In the genomic region with DNA sequence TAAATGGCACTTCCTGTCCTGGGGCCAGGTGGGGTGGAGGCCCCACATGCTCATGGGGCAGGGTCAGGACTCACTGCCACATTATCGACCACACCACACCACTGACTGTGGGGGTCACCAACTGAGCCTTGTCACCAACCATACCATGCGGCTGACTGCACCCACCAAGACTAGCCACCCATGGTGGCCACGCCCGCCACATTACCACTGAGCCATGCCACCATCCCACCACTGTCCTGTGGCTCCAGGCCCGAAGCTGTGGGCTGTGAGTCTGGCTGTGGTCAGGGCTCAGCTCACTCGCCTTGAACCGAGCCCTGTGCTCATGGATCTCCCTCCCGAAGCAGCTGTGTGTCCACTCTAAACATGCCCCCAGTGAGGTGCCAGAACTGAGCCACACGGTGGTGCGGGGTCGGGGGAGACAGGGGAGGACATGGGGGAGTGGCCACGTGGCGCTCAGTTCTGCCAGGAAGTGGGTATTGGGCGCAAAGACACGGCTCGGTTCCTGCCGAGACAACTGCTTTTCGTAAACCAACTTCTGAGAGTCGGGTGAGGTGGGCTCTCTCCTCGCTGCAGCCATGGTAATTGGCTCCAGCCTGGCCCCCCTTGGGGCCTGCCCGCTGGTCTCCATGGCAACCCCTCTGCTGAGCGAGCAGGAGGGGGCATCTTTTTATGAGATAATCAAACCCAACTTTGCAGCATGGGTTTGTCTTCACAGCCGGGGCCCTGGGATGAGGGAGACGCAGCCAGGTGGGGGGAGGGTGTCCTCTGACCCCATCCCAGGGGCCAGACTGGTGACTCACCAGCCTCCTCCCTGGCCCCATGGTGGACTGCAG, we compare ENCODE assay signal across 10 cellular contexts. TPM values are rescaled to one million over a fixed set of nuclear protein-coding genes. Genes with fewer than 3 reads are reported as not detected.
DNase-seq lines count a peak whose midpoint lies in the region; ATAC-seq and TF ChIP-seq lines count a peak whose summit lies in the region.
"Had no signal": no experiment of that assay in that cellular context is flagged by ENCODE, and none has a peak within 500 bp of the region (broad histone marks: within the 10 kb centered on the region; RNA-seq: fewer than 3 reads in every experiment).

No MANE protein-coding gene starts in this region.

- POLR2A ChIA-PET in CD8-positive, alpha-beta T cell (lab: Charles Lee) = interaction anchor here (0.9 kb wide), 1 partner anchor 88 kb away, joined by 3 read pairs; no protein-coding TSS in a partner anchor

- H3K4me1 ChIP-seq in CD8-positive, alpha-beta T cell (ENCODE audit: insufficient read depth, low read length) = peaks cover 74% of the 10 kb centered on the region
- H3K4me1 ChIP-seq in mucosa of descending colon (ENCODE audit: low read depth) = peaks cover 8% of the 10 kb centered on the region

- peak; percentile 76 for ATAC-seq in CD8-positive, alpha-beta T cell
- ATAC-seq in mucosa of descending colon (peak; percentile 42), GM19023 (IDR thresholded peaks at IDR 0.05; ENCODE audit: unreplicated experiment) (no peak), GM19324 (IDR thresholded peaks at IDR 0.05; ENCODE audit: low FRiP score, unreplicated experiment) (no peak), HG02588 (IDR thresholded peaks at IDR 0.05; ENCODE audit: unreplicated experiment) (no peak)

- no peaks in the 10 kb centered on the region for H3K27me3 Mint-ChIP-seq in CD8-positive, alpha-beta T cell (ENCODE audit: low read depth)

- DNase-seq in CD8-positive, alpha-beta T cell = peak; percentile 35 to 90 (median 71)
- DNase-seq in NCI-H69 (lab: John Stamatoyannopoulos, UW) (peak; percentile 94), activated T-helper 1 cell treated with Interleukin-2 at 50 U/mL for 16 hours (ENCODE audit: low read depth) (peak; percentile 44), mucosa of descending colon (no peak), NCI-H1048 (lab: John Stamatoyannopoulos, UW) (no peak)
- DNase-seq: adrenal gland, NCI-H446 had no signal

- peak overlapping the region; percentile 28 for H3K4me3 ChIP-seq in CD8-positive, alpha-beta T cell (ENCODE audit: low read depth, low read length)
- H3K4me3 ChIP-seq in mucosa of descending colon = no peak overlapping the region
- H3K4me3 ChIP-seq: adrenal gland had no signal

- no peaks in the 10 kb centered on the region for H3K36me3 Mint-ChIP-seq in CD8-positive, alpha-beta T cell

- H3K9me3 Mint-ChIP-seq in CD8-positive, alpha-beta T cell = no peaks in the 10 kb centered on the region

- H3K4me3 Mint-ChIP-seq in CD8-positive, alpha-beta T cell = peak overlapping the region; percentile 65

- CTCF ChIA-PET in CD8-positive, alpha-beta T cell (lab: Charles Lee) = interaction anchor here (1.8 to 2.4 kb wide), 2 partner anchors 14 to 88 kb away, joined by 5 to 6 read pairs; no protein-coding TSS in a partner anchor

- no peaks in the 10 kb centered on the region for H3K27me3 ChIP-seq in CD8-positive, alpha-beta T cell (ENCODE audit: insufficient read depth, low read length)
- H3K27me3 ChIP-seq: adrenal gland had no signal

- no peaks in the 10 kb centered on the region for H3K9me3 ChIP-seq in CD8-positive, alpha-beta T cell (ENCODE audit: low read length)
- no peaks in the 10 kb centered on the region for H3K9me3 ChIP-seq in mucosa of descending colon
- H3K9me3 ChIP-seq: adrenal gland had no signal

- no peaks in the 10 kb centered on the region for H3K36me3 ChIP-seq in CD8-positive, alpha-beta T cell (ENCODE audit: insufficient read depth, low read length)
- H3K36me3 ChIP-seq in mucosa of descending colon (ENCODE audit: low read depth) = no peaks in the 10 kb centered on the region
- H3K36me3 ChIP-seq: adrenal gland had no signal

- H3K27ac Mint-ChIP-seq in CD8-positive, alpha-beta T cell = peak overlapping the region; percentile 98

- peak overlapping the region; percentile 78 for H3K27ac ChIP-seq in CD8-positive, alpha-beta T cell (ENCODE audit: low read depth, low read length)
- H3K27ac ChIP-seq: adrenal gland had no signal

- TF ChIP-seq CTCF in CD8-positive, alpha-beta T cell (IDR thresholded peaks at IDR 0.05) = no peak
- TF ChIP-seq CTCF in mucosa of descending colon (IDR thresholded peaks at IDR 0.05) = no peak

- intact Hi-C loops in CD8-positive, alpha-beta T cell (cut with DNase I, micrococcal nuclease) = loop anchor here in 1 of 2 experiments (2.0 kb wide), 2 partner anchors 24 to 38 kb away; a partner anchor contains a TSS
- intact Hi-C loops in mucosa of descending colon (cut with DNase I, micrococcal nuclease) = no loop called here

- H3K4me1 Mint-ChIP-seq in CD8-positive, alpha-beta T cell (ENCODE audit: low read depth) = peaks cover 45% of the 10 kb centered on the region

RNA-seq across cellular contexts. Expression of a gene that starts 23.2 kb away (rescaled TPM):
- 1 to 10 TPM; 1.1 to 1.2 TPM for total RNA-seq in CD8-positive, alpha-beta T cell
- 1 to 10 TPM; 1.6 to 3.5 (median 2.5) TPM for total RNA-seq in mucosa of descending colon

Comparison
In these comparisons a context has a peak if more than half of its experiments do, and no peak if none do; other contexts are left out.
1. ATAC-seq: peak in CD8-positive, alpha-beta T cell (single experiment) and mucosa of descending colon (single experiment); none in GM19023 (single experiment), GM19324 (single experiment) and HG02588 (single experiment).
2. DNase-seq: peak in CD8-positive, alpha-beta T cell (7 of 7), NCI-H69 (single experiment) and activated T-helper 1 cell treated with Interleukin-2 at 50 U/mL for 16 hours (single experiment); none in mucosa of descending colon (0 of 3) and NCI-H1048 (single experiment).